In genomic region chr17:7015587-7016020, GRCh38 we compare ENCODE assay signal across 8 cellular contexts. TPM values are rescaled to one million over a fixed set of nuclear protein-coding genes. Genes with fewer than 3 reads are reported as not detected.
A peak's percentile ranks its signal among the peaks of the same experiment; 100 is the strongest.
DNase-seq lines count a peak whose midpoint lies in the region; ATAC-seq and TF ChIP-seq lines count a peak whose summit lies in the region.

No MANE protein-coding gene starts in this region.

- no peak overlapping the region for H3K14ac ChIP-seq in H9 (ENCODE audit: insufficient read depth, low read length)

- H2AFZ ChIP-seq in H9 (ENCODE audit: low read length) (no peak overlapping the region), smooth muscle cell (ENCODE audit: low read depth) (no peak overlapping the region)

- H3K4me1 ChIP-seq in H9 (ENCODE audit: insufficient read depth, low read length) (no peaks in the 10 kb centered on the region), smooth muscle cell (ENCODE audit: low read depth) (peaks cover 16% of the 10 kb centered on the region)

- no peak overlapping the region for H3K4ac ChIP-seq in H9 (ENCODE audit: low read depth, low read length)

- peak overlapping the region in 2 of 3 experiments; percentile 35 to 75; a peak in 1 of 7 replicates for H3K27ac Mint-ChIP-seq in H9

- H3K9me3 ChIP-seq in H9 (ENCODE audit: control insufficient read depth, low read depth, low read length) (no peaks in the 10 kb centered on the region), smooth muscle cell (replicated peaks; ENCODE audit: low read depth) (no peaks in the 10 kb centered on the region)

- H3K36me3 Mint-ChIP-seq in H9 (ENCODE audit: insufficient read depth in 1 of 3, low read depth in 3 of 3), result peaks cover 2 to 22% (median 4%) of the 10 kb centered on the region in 3 experiments; a peak in 5 of 7 replicates

- H3K56ac ChIP-seq in H9 (ENCODE audit: insufficient read length, low read depth, low read length), result no peak overlapping the region

- H3K4me3 ChIP-seq in WI38 (ENCODE audit: low read depth, low read length) (peak overlapping the region; percentile 99), fibroblast of villous mesenchyme (ENCODE audit: low read depth, low read length) (peak overlapping the region; percentile 98), smooth muscle cell (peak overlapping the region; percentile 83)

- no peaks in the 10 kb centered on the region for H3K36me3 ChIP-seq in smooth muscle cell (ENCODE audit: low read depth)

- H3K9ac ChIP-seq in H9 (ENCODE audit: extremely low read depth, insufficient read length, low read length) (no peak overlapping the region), smooth muscle cell (ENCODE audit: low read depth) (peak overlapping the region; percentile 100)

- no peak for TF ChIP-seq CTCF in H9 (conservative IDR thresholded peaks at IDR 0.05)
- TF ChIP-seq CTCF in WI38 (IDR thresholded peaks at IDR 0.05; ENCODE audit: low read depth, low read length), result no peak
- no peak for TF ChIP-seq CTCF in fibroblast of villous mesenchyme (IDR thresholded peaks at IDR 0.05; ENCODE audit: insufficient read depth, low read depth, low read length)
- no peak for TF ChIP-seq CTCF in smooth muscle cell (IDR thresholded peaks at IDR 0.05; ENCODE audit: borderline replicate concordance, insufficient read depth, poor library complexity, severe bottlenecking)

- H3K4me3 Mint-ChIP-seq in H9, result peak overlapping the region; percentile 87 to 93

- H4K20me1 ChIP-seq in H9 (ENCODE audit: control insufficient read depth, insufficient read depth, insufficient read length), result no peaks in the 10 kb centered on the region
- H4K20me1 ChIP-seq in smooth muscle cell (ENCODE audit: low read depth), result no peaks in the 10 kb centered on the region

- H4K91ac ChIP-seq in H9 (ENCODE audit: insufficient read length, low read depth, low read length), result no peak overlapping the region

- no peak overlapping the region for H3T11ph ChIP-seq in H9 (ENCODE audit: low read length)

- H3K79me2 ChIP-seq in H9 (ENCODE audit: insufficient read depth, low read length), result no peaks in the 10 kb centered on the region; the same call in 1 of the 2 replicates
- peaks cover 27% of the 10 kb centered on the region for H3K79me2 ChIP-seq in smooth muscle cell (ENCODE audit: low read depth)

- no peak overlapping the region for H2AK5ac ChIP-seq in H9 (ENCODE audit: insufficient read length, low read length)

- H4K8ac ChIP-seq in H9 (replicated peaks; ENCODE audit: insufficient read length, low read depth, low read length), result no peak overlapping the region

- H3K27ac ChIP-seq in H9 (ENCODE audit: insufficient read length, low read depth, low read length) (no peak overlapping the region), smooth muscle cell (ENCODE audit: low read depth) (peak overlapping the region; percentile 100)

- H3K18ac ChIP-seq in H9 (ENCODE audit: insufficient read length, low read depth, low read length), result no peak overlapping the region

- DNase-seq in H9, result no peak
- no peak for DNase-seq in fibroblast of villous mesenchyme (ENCODE audit: low read depth)
- DNase-seq in smooth muscle cell (lab: John Stamatoyannopoulos, UW; ENCODE audit: unreplicated experiment), result no peak
- no peak for DNase-seq in DMS 273 treated with DMSO at 0.1 percent for 48 hours (lab: John Stamatoyannopoulos, UW)
- DNase-seq in NCI-H2081 treated with DMSO at 0.1 percent for 48 hours (lab: John Stamatoyannopoulos, UW), result no peak

- no peak overlapping the region for H2BK15ac ChIP-seq in H9 (ENCODE audit: low read depth, low read length)

- peaks cover 22% of the 10 kb centered on the region for H3F3A ChIP-seq in smooth muscle cell (ENCODE audit: low read depth)

- no peak overlapping the region for H2BK12ac ChIP-seq in H9 (ENCODE audit: insufficient read length, low read depth, low read length)

- peaks cover 31 to 58% of the 10 kb centered on the region in 2 experiments for H3K4me1 Mint-ChIP-seq in H9

- H2BK20ac ChIP-seq in H9 (ENCODE audit: low read depth, low read length, poor library complexity, severe bottlenecking), result no peak overlapping the region

- H3K23me2 ChIP-seq in H9 (ENCODE audit: insufficient read length, low read depth, low read length, poor library complexity, severe bottlenecking), result peaks cover 13% of the 10 kb centered on the region

- peaks cover 6% of the 10 kb centered on the region for H3K27me3 Mint-ChIP-seq in H9 (ENCODE audit: low read depth)

- no CpG with 5 or more reads among the region's 16 CpGs for WGBS in H9 (ENCODE audit: extremely low coverage, insufficient read length, low lambda C conversion rate)
- 69% methylated on average over 16 of the region's 16 CpGs for WGBS in smooth muscle cell (ENCODE audit: low lambda C conversion rate)

- H3K4me2 ChIP-seq in H9 (ENCODE audit: insufficient read depth, insufficient read length, low read length) (peak overlapping the region; percentile 78), smooth muscle cell (peak overlapping the region; percentile 100)

- ATAC-seq in GM21786 (IDR thresholded peaks at IDR 0.05; ENCODE audit: unreplicated experiment) (no peak), GM21723 (IDR thresholded peaks at IDR 0.05; ENCODE audit: unreplicated experiment) (no peak)

- H2BK120ac ChIP-seq in H9 (ENCODE audit: low read depth, low read length, poor library complexity, severe bottlenecking), result no peak overlapping the region

- no peaks in the 10 kb centered on the region; a peak in 1 of 5 replicates for H3K9me3 Mint-ChIP-seq in H9

- H2BK5ac ChIP-seq in H9 (ENCODE audit: insufficient read length, low read length), result no peak overlapping the region

- H3K23ac ChIP-seq in H9 (ENCODE audit: insufficient read length, low read depth, low read length), result no peak overlapping the region

- H4K5ac ChIP-seq in H9 (ENCODE audit: insufficient read length, low read depth, low read length), result no peak overlapping the region

- H3K27me3 ChIP-seq in H9 (ENCODE audit: insufficient read depth, low read length) (no peaks in the 10 kb centered on the region), smooth muscle cell (ENCODE audit: low read depth) (no peaks in the 10 kb centered on the region)

- H3K79me1 ChIP-seq in H9 (ENCODE audit: insufficient read depth, low read depth, low read length, poor library complexity, severe bottlenecking), result peaks cover 3% of the 10 kb centered on the region

RNA-seq across cellular contexts. Expression of gene RNASEK, which starts 3.2 kb away (rescaled TPM):
- 161 and 167 TPM in 2 replicates for total RNA-seq in H9 (2021)
- 27.4 and 33.7 TPM in 2 replicates for total RNA-seq in fibroblast of villous mesenchyme
- total RNA-seq in smooth muscle cell, result 350 and 356 TPM in 2 replicates
- polyA plus RNA-seq in smooth muscle cell, result 718 and 785 TPM in 2 replicates

RNA-seq across cellular contexts. Expression of gene BCL6B, which starts 7.2 kb away (rescaled TPM):
- 3.3 and 4.9 TPM in 2 replicates for total RNA-seq in H9 (2021)
- total RNA-seq in fibroblast of villous mesenchyme, result not detected in 2 replicates
- total RNA-seq in smooth muscle cell, result 0.45 TPM in 1 of 2 replicates, not detected in the other
- polyA plus RNA-seq in smooth muscle cell, result not detected in 2 replicates

RNA-seq across cellular contexts. Expression of gene ALOX12, which starts 19.8 kb away (rescaled TPM):
- total RNA-seq in H9 (2021) (0.81 and 1.9 TPM in 2 replicates), fibroblast of villous mesenchyme (under 0.01 TPM in 1 of 2 replicates, not detected in the other), smooth muscle cell (not detected in 2 replicates)
- polyA plus RNA-seq in smooth muscle cell, result 0.35 and 0.72 TPM in 2 replicates

RNA-seq across cellular contexts. Expression of gene SLC16A13, which starts 20.2 kb away (rescaled TPM):
- 6.1 and 6.8 TPM in 2 replicates for total RNA-seq in H9 (2021)
- 1.3 TPM in 2 replicates for total RNA-seq in fibroblast of villous mesenchyme
- total RNA-seq in smooth muscle cell, result 2.0 and 2.7 TPM in 2 replicates
- polyA plus RNA-seq in smooth muscle cell, result 3.5 TPM in 2 replicates

RNA-seq across cellular contexts. Expression of gene SLC16A11, which starts 28.3 kb away (rescaled TPM):
- total RNA-seq in H9 (2021), result 0.13 TPM in 1 of 2 replicates, not detected in the other
- total RNA-seq in fibroblast of villous mesenchyme, result not detected in 2 replicates
- total RNA-seq in smooth muscle cell, result 0.36 TPM in 1 of 2 replicates, not detected in the other
- 0.65 and 0.80 TPM in 2 replicates for polyA plus RNA-seq in smooth muscle cell
